In the genomic region with DNA sequence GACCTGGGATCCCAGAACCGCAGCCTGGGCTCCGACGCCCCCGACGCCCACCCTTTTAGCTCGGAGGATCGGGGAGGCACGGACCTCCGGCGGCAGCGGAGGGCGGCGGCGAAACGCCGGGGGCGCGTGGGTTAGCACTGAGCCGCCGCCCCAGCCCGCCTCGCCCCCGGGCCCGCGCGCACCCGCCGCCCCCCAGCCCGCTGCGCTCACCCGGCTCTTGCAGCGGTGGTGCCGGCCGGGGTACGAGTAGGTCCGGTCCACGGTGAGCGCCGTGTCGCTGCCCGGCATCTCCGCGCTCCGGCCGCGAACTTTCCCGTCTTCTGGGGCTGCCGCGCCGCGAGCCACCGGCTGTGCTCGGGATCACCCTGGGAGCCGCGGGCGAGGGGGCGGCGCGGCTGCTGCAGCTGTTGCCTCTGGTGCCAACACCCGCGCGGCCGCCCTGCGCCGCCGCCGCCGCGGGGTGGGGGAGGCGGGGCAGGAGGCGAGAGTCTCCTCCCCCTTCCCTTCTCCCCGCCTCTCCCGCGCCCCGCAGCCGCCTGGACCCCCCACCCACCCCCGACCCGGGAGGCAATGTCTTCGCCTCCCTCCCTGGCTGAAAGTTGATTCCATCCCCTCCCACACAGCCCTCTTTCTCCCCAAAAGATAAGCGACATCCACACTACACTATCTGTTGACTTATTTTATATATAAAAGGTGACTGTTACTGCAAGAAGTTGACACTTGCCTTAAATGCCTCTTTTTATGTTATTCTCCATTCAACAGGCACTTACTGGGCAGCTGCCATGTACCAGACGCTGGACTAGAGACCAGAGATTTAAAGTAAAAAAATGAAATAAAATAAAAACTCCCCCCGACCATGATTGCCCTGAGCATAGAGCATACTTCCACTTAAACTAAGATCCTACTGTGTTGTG, we compare ENCODE assay signal across 8 cellular contexts. TPM values are rescaled to one million over a fixed set of nuclear protein-coding genes. Genes with fewer than 3 reads are reported as not detected.
DNase-seq lines count a peak whose midpoint lies in the region; ATAC-seq and TF ChIP-seq lines count a peak whose summit lies in the region.

A gene with protein sequence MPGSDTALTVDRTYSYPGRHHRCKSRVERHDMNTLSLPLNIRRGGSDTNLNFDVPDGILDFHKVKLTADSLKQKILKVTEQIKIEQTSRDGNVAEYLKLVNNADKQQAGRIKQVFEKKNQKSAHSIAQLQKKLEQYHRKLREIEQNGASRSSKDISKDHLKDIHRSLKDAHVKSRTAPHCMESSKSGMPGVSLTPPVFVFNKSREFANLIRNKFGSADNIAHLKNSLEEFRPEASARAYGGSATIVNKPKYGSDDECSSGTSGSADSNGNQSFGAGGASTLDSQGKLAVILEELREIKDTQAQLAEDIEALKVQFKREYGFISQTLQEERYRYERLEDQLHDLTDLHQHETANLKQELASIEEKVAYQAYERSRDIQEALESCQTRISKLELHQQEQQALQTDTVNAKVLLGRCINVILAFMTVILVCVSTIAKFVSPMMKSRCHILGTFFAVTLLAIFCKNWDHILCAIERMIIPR (minus strand): TSS at position 415 of the 914 bp plus-strand sequence. CDS start 127 bp downstream, at position 288.

- no peak for TF ChIP-seq POLR2A in stomach (IDR thresholded peaks at IDR 0.05)

- no peaks in the 10 kb centered on the region for H3K36me3 ChIP-seq in stomach

- H3K9me3 ChIP-seq in stomach = no peaks in the 10 kb centered on the region

- H3K27ac ChIP-seq in stomach = peak within 1 kb of the TSS; percentile 74 to 84 (median 82)

- WGBS in stomach, 5 donors = 1 to 8% (median 3%) methylated on average over 7 to 80 of the region's 82 CpGs

- peak; percentile 60 for ATAC-seq in GM19372 (IDR thresholded peaks at IDR 0.05; ENCODE audit: low read depth, unreplicated experiment)
- peak; percentile 68 for ATAC-seq in HG03442 (IDR thresholded peaks at IDR 0.05; ENCODE audit: unreplicated experiment)

- TF ChIP-seq EP300 in stomach (IDR thresholded peaks at IDR 0.05) = no peak

- no peaks in the 10 kb centered on the region for H3K27me3 ChIP-seq in stomach

- intact Hi-C loops in stomach (cut with DNase I; ENCODE audit: low total_unique reads) = no loop called here

- H3K4me3 ChIP-seq in stomach = peak within 1 kb of the TSS; percentile 78 to 82 (median 81)

- peaks cover 0 to 32% (median 25%) of the 10 kb centered on the region in 4 donors for H3K4me1 ChIP-seq in stomach

- DNase-seq in COLO668 (lab: John Stamatoyannopoulos, UW; ENCODE audit: unreplicated experiment) (peak; percentile 86), UCSD-AML1 (lab: John Stamatoyannopoulos, UW; ENCODE audit: unreplicated experiment) (peak; percentile 32), lung microvascular endothelial cell (ENCODE audit: low read depth in 2 of 2) (peak; percentile 74 to 79), stomach (peak; percentile 63), GDM1 (lab: John Stamatoyannopoulos, UW) (no peak)

- in situ Hi-C loops in endometrial microvascular endothelial cells (cut with HindIII; ENCODE audit: inconsistent ontology term, low pct_unique_long_range_greater_than_20kb, low sequenced_read_pairs) = no loop called here

- no peak for TF ChIP-seq CTCF in stomach (IDR thresholded peaks at IDR 0.05)

RNA-seq across cellular contexts. Expression of the gene that starts here (rescaled TPM):
- total RNA-seq in endometrial microvascular endothelial cells (ENCODE audit: inconsistent ontology term) (30.0 TPM), lung microvascular endothelial cell (3.2 and 8.5 TPM in 2 replicates), stomach (10 to 100 TPM in 2 of 5 donors, 1 to 10 TPM in 2, under 1 TPM in 1; 0.58 to 14.3 (median 9.0) TPM)
- polyA plus RNA-seq in stomach = 1 to 10 TPM; 2.1 to 4.3 (median 2.1) TPM
